In genomic region chr2:190360561-190360960, GRCh38 we compare ENCODE assay signal across 11 cellular contexts. TPM values are rescaled to one million over a fixed set of nuclear protein-coding genes. Genes with fewer than 3 reads are reported as not detected.
A peak's percentile ranks its signal among the peaks of the same experiment; 100 is the strongest.
DNase-seq lines count a peak whose midpoint lies in the region; ATAC-seq and TF ChIP-seq lines count a peak whose summit lies in the region.
"Had no signal": no experiment of that assay in that cellular context is flagged by ENCODE, and none has a peak within 500 bp of the region (broad histone marks: within the 10 kb centered on the region; RNA-seq: fewer than 3 reads in every experiment).

No MANE protein-coding gene starts in this region.

- H3K9me3 ChIP-seq in muscle layer of duodenum (ENCODE audit: control insufficient read depth in 1 of 2, low read length in 2 of 2) (no peaks in the 10 kb centered on the region), vagina (no peaks in the 10 kb centered on the region)

- no peak for TF ChIP-seq CTCF in vagina (IDR thresholded peaks at IDR 0.05)

- H3K4me3 ChIP-seq in muscle layer of duodenum (ENCODE audit: low read depth in 1 of 2, low read length in 2 of 2) (peak overlapping the region; percentile 31 to 57), vagina (peak overlapping the region in 1 of 2 donors; percentile 25)
- H3K4me3 ChIP-seq: lung had no signal

- intact Hi-C loops in vagina (cut with DNase I) = no loop called here

- peaks cover 0 to 12% of the 10 kb centered on the region in 2 donors for H3K36me3 ChIP-seq in muscle layer of duodenum (ENCODE audit: control insufficient read depth in 1 of 2, insufficient read depth in 2 of 2, low read length in 2 of 2)
- H3K36me3 ChIP-seq in vagina = peaks cover 0 to 11% of the 10 kb centered on the region in 2 donors

- H3K27ac Mint-ChIP-seq in activated naive CD4-positive, alpha-beta T cell treated with anti-CD3 and anti-CD28 coated beads, Interleukin-2, amount 50 U/mL, for 24 hours = no peak overlapping the region
- no peak overlapping the region for H3K27ac Mint-ChIP-seq in activated naive CD8-positive, alpha-beta T cell treated with anti-CD3 and anti-CD28 coated beads, Interleukin-2, amount 50 U/mL, for 24 hours
- H3K27ac Mint-ChIP-seq: endodermal cell had no signal

- H3K27me3 Mint-ChIP-seq in activated naive CD4-positive, alpha-beta T cell treated with anti-CD3 and anti-CD28 coated beads, Interleukin-2, amount 50 U/mL, for 24 hours = no peaks in the 10 kb centered on the region
- H3K27me3 Mint-ChIP-seq in activated naive CD8-positive, alpha-beta T cell treated with anti-CD3 and anti-CD28 coated beads, Interleukin-2, amount 50 U/mL, for 24 hours = no peaks in the 10 kb centered on the region

- peaks cover 37% of the 10 kb centered on the region for H3K4me1 Mint-ChIP-seq in activated naive CD4-positive, alpha-beta T cell treated with anti-CD3 and anti-CD28 coated beads, Interleukin-2, amount 50 U/mL, for 24 hours
- H3K4me1 Mint-ChIP-seq in activated naive CD8-positive, alpha-beta T cell treated with anti-CD3 and anti-CD28 coated beads, Interleukin-2, amount 50 U/mL, for 24 hours = peaks cover 29% of the 10 kb centered on the region

- peak overlapping the region; percentile 94 for H3K4me3 Mint-ChIP-seq in activated naive CD4-positive, alpha-beta T cell treated with anti-CD3 and anti-CD28 coated beads, Interleukin-2, amount 50 U/mL, for 24 hours
- peak overlapping the region; percentile 84 for H3K4me3 Mint-ChIP-seq in activated naive CD8-positive, alpha-beta T cell treated with anti-CD3 and anti-CD28 coated beads, Interleukin-2, amount 50 U/mL, for 24 hours
- H3K4me3 Mint-ChIP-seq: endodermal cell had no signal

- H3K27me3 ChIP-seq in muscle layer of duodenum (ENCODE audit: low read depth, low read length) (no peaks in the 10 kb centered on the region), vagina (no peaks in the 10 kb centered on the region)

- H3K4me1 ChIP-seq in muscle layer of duodenum (ENCODE audit: control insufficient read depth in 1 of 2, insufficient read depth in 2 of 2, low read length in 2 of 2) = peaks cover 15 to 51% of the 10 kb centered on the region in 2 donors
- peaks cover 48% of the 10 kb centered on the region for H3K4me1 ChIP-seq in vagina

- H3K36me3 Mint-ChIP-seq in activated naive CD4-positive, alpha-beta T cell treated with anti-CD3 and anti-CD28 coated beads, Interleukin-2, amount 50 U/mL, for 24 hours = peaks cover 5% of the 10 kb centered on the region
- H3K36me3 Mint-ChIP-seq in activated naive CD8-positive, alpha-beta T cell treated with anti-CD3 and anti-CD28 coated beads, Interleukin-2, amount 50 U/mL, for 24 hours (ENCODE audit: low read depth) = no peaks in the 10 kb centered on the region

- DNase-seq in activated naive CD4-positive, alpha-beta T cell treated with Interleukin-2 at 50 U/mL for 16 hours = no peak
- no peak for DNase-seq in activated naive CD8-positive, alpha-beta T cell treated with anti-CD3 and anti-CD28 coated beads, Interleukin-2, amount 50 U/mL, for 24 hours
- DNase-seq in vagina (ENCODE audit: extremely low spot score in 2 of 2) (no peak), NCI-H526 (lab: John Stamatoyannopoulos, UW) (no peak), glomerular visceral epithelial cell (ENCODE audit: extremely low spot score) (no peak), GOT3 (lab: John Stamatoyannopoulos, UW) (no peak)

- no peak for TF ChIP-seq POLR2A in vagina (IDR thresholded peaks at IDR 0.05)

- H3K9me3 Mint-ChIP-seq in activated naive CD4-positive, alpha-beta T cell treated with anti-CD3 and anti-CD28 coated beads, Interleukin-2, amount 50 U/mL, for 24 hours = no peaks in the 10 kb centered on the region
- H3K9me3 Mint-ChIP-seq in activated naive CD8-positive, alpha-beta T cell treated with anti-CD3 and anti-CD28 coated beads, Interleukin-2, amount 50 U/mL, for 24 hours = no peaks in the 10 kb centered on the region
- H3K9me3 Mint-ChIP-seq: endodermal cell had no signal

- ATAC-seq in activated naive CD8-positive, alpha-beta T cell treated with anti-CD3 and anti-CD28 coated beads, Interleukin-2, amount 50 U/mL, for 24 hours = no peak

- no peak overlapping the region for H3K27ac ChIP-seq in muscle layer of duodenum (ENCODE audit: low read length)
- H3K27ac ChIP-seq in vagina = peak overlapping the region; percentile 58
- H3K27ac ChIP-seq: HL-60 had no signal

RNA-seq across cellular contexts. Expression of gene INPP1, which starts 17.2 kb away (rescaled TPM):
- total RNA-seq in vagina = 20.4 TPM

RNA-seq across cellular contexts. Expression of gene HIBCH, which starts 40.9 kb away (rescaled TPM):
- total RNA-seq in vagina = 25.0 TPM

RNA-seq across cellular contexts. Expression of gene MFSD6, which starts 47.6 kb away (rescaled TPM):
- total RNA-seq in vagina = 84.7 TPM
